In the genomic region with DNA sequence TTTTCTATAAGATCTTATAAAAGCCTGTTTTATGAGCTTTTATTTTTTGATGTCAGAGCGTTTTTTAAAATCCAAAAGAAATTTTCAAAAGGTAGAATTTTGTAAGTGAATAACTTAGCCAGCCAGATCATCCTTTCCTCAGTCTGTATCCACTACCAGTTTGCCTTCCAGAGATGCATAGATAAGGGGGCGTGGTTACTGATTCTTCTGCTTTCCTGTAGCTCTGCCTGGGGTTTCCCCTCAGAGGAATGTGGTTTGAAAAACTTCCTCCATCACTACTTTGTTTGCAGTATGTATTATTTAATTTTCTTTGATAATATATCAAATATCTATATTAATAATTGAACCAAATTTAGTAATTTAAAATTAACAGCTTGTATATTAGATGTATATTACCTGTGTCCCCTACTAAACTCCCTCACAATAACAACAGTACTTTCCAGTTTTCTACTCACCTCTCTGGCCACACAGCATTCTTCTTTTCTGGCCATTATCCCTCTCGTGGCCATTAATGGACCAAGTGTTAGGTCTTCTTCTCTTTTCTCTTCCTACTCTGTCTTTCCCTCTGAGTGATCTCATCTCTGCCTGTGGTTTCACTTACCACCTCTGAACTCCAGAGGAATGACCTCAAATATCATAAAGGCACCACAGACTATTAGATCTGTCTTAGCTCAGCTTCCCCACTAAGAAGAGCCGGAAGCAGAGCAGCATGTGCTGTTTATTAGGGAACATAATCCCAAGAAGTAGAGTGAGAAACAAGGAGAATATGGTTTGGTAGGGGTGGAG, we compare ENCODE assay signal across 8 cellular contexts.
DNase-seq lines count a peak whose midpoint lies in the region; ATAC-seq, FAIRE-seq and TF ChIP-seq lines count a peak whose summit lies in the region.

No MANE protein-coding gene starts in this region.

- H3K9ac ChIP-seq in DND-41 (ENCODE audit: low read depth, low read length) (no peak overlapping the region), H1 (replicated peaks in 1 of 4; ENCODE audit: extremely low read depth in 1 of 4, low read depth in 3 of 4, low read length in 3 of 4) (no peak overlapping the region)

- no peak overlapping the region for H4K91ac ChIP-seq in H1 (replicated peaks; ENCODE audit: insufficient read length, low read length)

- TF ChIP-seq CTCF in DND-41 (IDR thresholded peaks at IDR 0.05; ENCODE audit: borderline replicate concordance, extremely low read depth, low read length, poor library complexity, severe bottlenecking) (no peak), H1 (IDR thresholded peaks at IDR 0.05; ENCODE audit: control extremely low read depth in 1 of 3, insufficient read depth in 1 of 3, low read depth in 1 of 3, low read length in 3 of 3) (no peak)

- no peaks in the 10 kb centered on the region for H3K9me3 ChIP-seq in DND-41 (ENCODE audit: insufficient read depth, low read length, severe bottlenecking)
- no peaks in the 10 kb centered on the region for H3K9me3 ChIP-seq in H1 (ENCODE audit: insufficient read depth in 2 of 2, low read depth in 1 of 2, low read length in 1 of 2)
- no peaks in the 10 kb centered on the region for H3K9me3 ChIP-seq in right cardiac atrium (ENCODE audit: control insufficient read depth, low read length)

- H2BK5ac ChIP-seq in H1 (ENCODE audit: low read depth, low read length) = no peak overlapping the region

- no peak for TF ChIP-seq EP300 in H1 (IDR thresholded peaks at IDR 0.05; ENCODE audit: borderline replicate concordance in 1 of 2, low read depth in 2 of 2, low read length in 2 of 2)

- ATAC-seq in DND-41 (ENCODE audit: insufficient read depth, low read depth) (peak; percentile 87), GM21576 (IDR thresholded peaks at IDR 0.05; ENCODE audit: unreplicated experiment) (peak; percentile 50), GM18873 (IDR thresholded peaks at IDR 0.05; ENCODE audit: low FRiP score, unreplicated experiment) (no peak), right cardiac atrium (no peak), HG02798 (IDR thresholded peaks at IDR 0.05; ENCODE audit: poor library complexity, unreplicated experiment) (no peak)

- H3K79me2 ChIP-seq in DND-41 (ENCODE audit: insufficient read depth, low read length) = no peaks in the 10 kb centered on the region
- peaks cover 0 to 7% of the 10 kb centered on the region in 2 experiments; a peak in 2 of 4 replicates for H3K79me2 ChIP-seq in H1 (ENCODE audit: control insufficient read depth in 1 of 2, insufficient read depth in 2 of 2, low read length in 2 of 2)

- no peak overlapping the region for H4K5ac ChIP-seq in H1 (ENCODE audit: insufficient read length, low read depth, low read length)

- H2BK20ac ChIP-seq in H1 (ENCODE audit: low read length) = no peak overlapping the region

- TF ChIP-seq POLR2A in H1 (IDR thresholded peaks at IDR 0.05; ENCODE audit: control extremely low read depth in 1 of 2, low read depth in 2 of 2, low read length in 2 of 2) = no peak

- H3K4me2 ChIP-seq in DND-41 (ENCODE audit: insufficient read depth, low read length) = peak overlapping the region; percentile 48
- no peak overlapping the region for H3K4me2 ChIP-seq in H1 (ENCODE audit: insufficient read depth in 1 of 2, low read depth in 2 of 2, low read length in 2 of 2)

- H3K4me1 ChIP-seq in DND-41 (ENCODE audit: insufficient read depth, low read length) (peaks cover 42% of the 10 kb centered on the region), H1 (replicated peaks in 1 of 4; ENCODE audit: control insufficient read depth in 3 of 4, insufficient read depth in 4 of 4, low read length in 3 of 4) (peaks cover 0 to 4% (median 0%) of the 10 kb centered on the region in 4 experiments; a peak in 1 of 7 replicates), right cardiac atrium (ENCODE audit: control insufficient read depth, insufficient read depth, low read length) (peaks cover under 1% of the 10 kb centered on the region)

- 64% methylated on average over 4 of the region's 4 CpGs; no CpG with 5 or more reads in 1 of the 2 experiments for WGBS in H1 (ENCODE audit: extremely low coverage in 1 of 2, insufficient coverage in 1 of 2, insufficient read length in 1 of 2, insufficient replicate concordance in 2 of 2, low coverage in 1 of 2, low lambda C conversion rate in 2 of 2, missing lambda C conversion rate in 1 of 2), 2 experiments
- WGBS in right cardiac atrium = 61% methylated on average over 4 of the region's 4 CpGs

- CTCF ChIA-PET in H1 (lab: Charles Lee; ENCODE audit: partially characterized antibody) = interaction anchor here (0.8 to 1.4 kb wide), 3 partner anchors 9 to 14 kb away, joined by 3 to 4 read pairs (median 4); no protein-coding TSS in a partner anchor

- H4K20me1 ChIP-seq in DND-41 (ENCODE audit: insufficient read depth, low read length) (no peaks in the 10 kb centered on the region), H1 (replicated peaks in 1 of 2; ENCODE audit: control insufficient read depth in 1 of 2, insufficient read depth in 2 of 2, low read length in 2 of 2) (no peaks in the 10 kb centered on the region)

- no peak overlapping the region for H3K23ac ChIP-seq in H1 (ENCODE audit: insufficient read length)

- H3K18ac ChIP-seq in H1 (ENCODE audit: extremely low read depth, low read length) = no peak overlapping the region

- H3K27ac ChIP-seq in DND-41 (ENCODE audit: low read length) = peak overlapping the region; percentile 52; the same call in 1 of the 2 replicates
- H3K27ac ChIP-seq in H1 (ENCODE audit: low read depth, low read length) = no peak overlapping the region
- no peak overlapping the region for H3K27ac ChIP-seq in right cardiac atrium (ENCODE audit: low read length)

- no peak overlapping the region for H3K14ac ChIP-seq in H1 (ENCODE audit: insufficient read length)

- FAIRE-seq in H1 (lab: Jason Lieb, UNC) = peak; percentile 7

- H2BK120ac ChIP-seq in H1 (replicated peaks; ENCODE audit: low read depth, low read length) = no peak overlapping the region

- H3K36me3 ChIP-seq in DND-41 (ENCODE audit: insufficient read depth, low read length) = no peaks in the 10 kb centered on the region
- H3K36me3 ChIP-seq in H1 (ENCODE audit: control insufficient read depth in 2 of 4, insufficient read depth in 4 of 4, low read length in 3 of 4) = no peaks in the 10 kb centered on the region

- H2AFZ ChIP-seq in DND-41 (ENCODE audit: low read depth, low read length) = no peak overlapping the region
- H2AFZ ChIP-seq in H1 (ENCODE audit: low read length) = no peak overlapping the region

- no peak overlapping the region for H3K56ac ChIP-seq in H1 (replicated peaks; ENCODE audit: insufficient read length, low read depth, low read length)

- H3K4ac ChIP-seq in H1 (replicated peaks; ENCODE audit: insufficient read length, low read depth, low read length) = no peak overlapping the region

- H3K27me3 ChIP-seq in DND-41 (ENCODE audit: insufficient read depth, low read length, poor library complexity) = no peaks in the 10 kb centered on the region
- H3K27me3 ChIP-seq in H1 (replicated peaks in 1 of 4; ENCODE audit: control insufficient read depth in 3 of 4, extremely low read depth in 1 of 4, insufficient read depth in 3 of 4, low read length in 3 of 4) = no peaks in the 10 kb centered on the region
- H3K27me3 ChIP-seq in right cardiac atrium (ENCODE audit: control insufficient read depth, insufficient read depth) = no peaks in the 10 kb centered on the region

- no peak overlapping the region for H2AK5ac ChIP-seq in H1 (ENCODE audit: low read depth, low read length)

- intact Hi-C loops in right cardiac atrium (cut with DNase I) = no loop called here

- H3K79me1 ChIP-seq in H1 (ENCODE audit: low read depth, low read length) = no peaks in the 10 kb centered on the region

- H3K4me3 ChIP-seq in DND-41 (ENCODE audit: low read depth in 1 of 2, low read length in 2 of 2) (no peak overlapping the region), H1 (ENCODE audit: extremely low read depth in 1 of 4, insufficient read depth in 2 of 4, low read depth in 3 of 4, low read length in 4 of 4) (no peak overlapping the region), right cardiac atrium (ENCODE audit: low read length) (no peak overlapping the region)

- POLR2A ChIA-PET in H1 (lab: Charles Lee; ENCODE audit: partially characterized antibody) = interaction anchor here (1.6 kb wide), 1 partner anchor 474 kb away, joined by 6 read pairs; the partner anchor contains the start of genes NKIRAS1 and RPL15

- no peak overlapping the region for H2BK15ac ChIP-seq in H1 (ENCODE audit: low read length)

- no peak overlapping the region for H2BK12ac ChIP-seq in H1 (ENCODE audit: low read depth, low read length)

- no peak for TF ChIP-seq RAD21 in H1 (IDR thresholded peaks at IDR 0.05 in 1 of 2, conservative IDR thresholded peaks at IDR 0.05 in 1 of 2; ENCODE audit: low read depth in 2 of 2, low read length in 2 of 2)

- H4K8ac ChIP-seq in H1 (ENCODE audit: extremely low read depth, insufficient read depth, low read length) = no peak overlapping the region

- DNase-seq in DND-41 = peak; percentile 50
- DNase-seq in M059J (ENCODE audit: low read depth) = peak; percentile 55
- DNase-seq in H1 (ENCODE audit: low read depth in 1 of 2, low spot score in 2 of 2) = no peak
- no peak for DNase-seq in HuH-7.5 (ENCODE audit: low spot score)
- no peak for DNase-seq in right cardiac atrium

- no peaks in the 10 kb centered on the region for H3K23me2 ChIP-seq in H1 (ENCODE audit: low read depth, low read length)

TF ChIP-seq in H1, 55 proteins besides CTCF, POLR2A, EP300 and RAD21:
- TF ChIP-seq, protein P1, sequence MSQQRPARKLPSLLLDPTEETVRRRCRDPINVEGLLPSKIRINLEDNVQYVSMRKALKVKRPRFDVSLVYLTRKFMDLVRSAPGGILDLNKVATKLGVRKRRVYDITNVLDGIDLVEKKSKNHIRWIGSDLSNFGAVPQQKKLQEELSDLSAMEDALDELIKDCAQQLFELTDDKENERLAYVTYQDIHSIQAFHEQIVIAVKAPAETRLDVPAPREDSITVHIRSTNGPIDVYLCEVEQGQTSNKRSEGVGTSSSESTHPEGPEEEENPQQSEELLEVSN (IDR thresholded peaks at IDR 0.05) = no peak
- TF ChIP-seq TAF1 (IDR thresholded peaks at IDR 0.05; ENCODE audit: low read depth, low read length) (no peak), TBP (IDR thresholded peaks at IDR 0.05; ENCODE audit: low read depth, low read length) (no peak), POLR2AphosphoS5 (IDR thresholded peaks at IDR 0.05; ENCODE audit: low read depth, low read length) (no peak), KDM4A (IDR thresholded peaks at IDR 0.05; ENCODE audit: low read depth, low read length, severe bottlenecking) (no peak), HDAC2 (IDR thresholded peaks at IDR 0.05; ENCODE audit: borderline replicate concordance in 1 of 2, low read depth in 2 of 2, low read length in 2 of 2) (no peak), MAX (IDR thresholded peaks at IDR 0.05) (no peak), CREB1 (IDR thresholded peaks at IDR 0.05) (no peak), ZNF274 (IDR thresholded peaks at IDR 0.05; ENCODE audit: borderline replicate concordance, extremely low read depth, low read length) (no peak), SIX5 (IDR thresholded peaks at IDR 0.05; ENCODE audit: low read depth, low read length) (no peak), SUZ12 (IDR thresholded peaks at IDR 0.05; ENCODE audit: low read length) (no peak)

Comparison
In these comparisons a context has a peak if more than half of its experiments do, and no peak if none do; other contexts are left out.
1. ATAC-seq: peak in DND-41 (single experiment) and GM21576 (single experiment); none in GM18873 (single experiment), right cardiac atrium (0 of 2) and HG02798 (single experiment).
2. DNase-seq: peak in DND-41 (single experiment) and M059J (single experiment); none in H1 (0 of 2), HuH-7.5 (single experiment) and right cardiac atrium (0 of 3).